Comparison of ENCODE assay signal across 9 cellular contexts in genomic region chr19:42596391-42597071, GRCh38. TPM values are rescaled to one million over a fixed set of nuclear protein-coding genes. Genes with fewer than 3 reads are reported as not detected.
DNase-seq lines count a peak whose midpoint lies in the region; ATAC-seq and TF ChIP-seq lines count a peak whose summit lies in the region.
"Had no signal": no experiment of that assay in that cellular context is flagged by ENCODE, and none has a peak within 500 bp of the region (broad histone marks: within the 10 kb centered on the region; RNA-seq: fewer than 3 reads in every experiment).

No MANE protein-coding gene starts in this region.

- H3K4me1 ChIP-seq in SJCRH30, result no peaks in the 10 kb centered on the region

- no peaks in the 10 kb centered on the region for H3K36me3 Mint-ChIP-seq in activated T-helper 2 cell treated with anti-CD3 and anti-CD28 coated beads, Interferon-gamma antibody, Interleukin-2, Interleukin-4, amounts not matched to agents 10 μg/mL and 5 μg/mL and 100 μg/mL, durations not matched to agents 14 hours and 24 hours and 36 hours (ENCODE audit: low read depth)

- H3K4me1 Mint-ChIP-seq in activated T-helper 2 cell treated with anti-CD3 and anti-CD28 coated beads, Interferon-gamma antibody, Interleukin-2, Interleukin-4, amounts not matched to agents 10 μg/mL and 5 μg/mL and 100 μg/mL, durations not matched to agents 14 hours and 24 hours and 36 hours (ENCODE audit: low read depth), result no peaks in the 10 kb centered on the region

- H3K4me3 Mint-ChIP-seq in activated T-helper 2 cell treated with anti-CD3 and anti-CD28 coated beads, Interferon-gamma antibody, Interleukin-2, Interleukin-4, amounts not matched to agents 10 μg/mL and 5 μg/mL and 100 μg/mL, durations not matched to agents 14 hours and 24 hours and 36 hours (ENCODE audit: low read depth), result no peak overlapping the region

- H3K36me3 ChIP-seq in SJCRH30, result no peaks in the 10 kb centered on the region

- no peak for ATAC-seq in HG02885 (IDR thresholded peaks at IDR 0.05; ENCODE audit: poor library complexity, unreplicated experiment)

- intact Hi-C loops in activated T-helper 2 cell treated with anti-CD3 and anti-CD28 coated beads, Interferon-gamma antibody, Interleukin-2, Interleukin-4, amounts not matched to agents 10 μg/mL and 5 μg/mL and 100 μg/mL, durations not matched to agents 14 hours and 24 hours and 36 hours (cut with micrococcal nuclease), result no loop called here

- H3K4me3 ChIP-seq in SJCRH30 (no peak overlapping the region), astrocyte of the spinal cord (ENCODE audit: low read depth, low read length) (no peak overlapping the region)

- no peaks in the 10 kb centered on the region for H3K27me3 ChIP-seq in SJCRH30

- H3K27me3 Mint-ChIP-seq in activated T-helper 2 cell treated with anti-CD3 and anti-CD28 coated beads, Interferon-gamma antibody, Interleukin-2, Interleukin-4, amounts not matched to agents 10 μg/mL and 5 μg/mL and 100 μg/mL, durations not matched to agents 14 hours and 24 hours and 36 hours (ENCODE audit: low read depth), result peaks cover 8% of the 10 kb centered on the region

- peak; percentile 10 for DNase-seq in ACHN
- peak; percentile 13 to 50 for DNase-seq in SJCRH30
- DNase-seq in astrocyte of the spinal cord (ENCODE audit: low read depth, low spot score), result no peak
- DNase-seq in left kidney (ENCODE audit: low read depth, low spot score), result peak; percentile 53
- peak; percentile 17 for DNase-seq in stimulated activated CD8-positive, alpha-beta memory T cell treated with anti-CD3 and anti-CD28 coated beads, Interleukin-15, amount 100 ng/mL, for 1 hour (ENCODE audit: low read depth)
- no peak for DNase-seq in activated T-helper 2 cell treated with anti-CD3 and anti-CD28 coated beads, Interferon-gamma antibody, Interleukin-2, Interleukin-4, amounts not matched to agents 10 μg/mL and 5 μg/mL and 100 μg/mL, durations not matched to agents 14 hours and 24 hours and 36 hours (ENCODE audit: low spot score)

- H3K27ac ChIP-seq in SJCRH30, result no peak overlapping the region

- in situ Hi-C loops in ACHN (cut with HindIII; ENCODE audit: low pct_ligation_motif_present, low pct_unique_long_range_greater_than_20kb, low sequenced_read_pairs), result no loop called here
- in situ Hi-C loops in astrocyte of the spinal cord (cut with HindIII; ENCODE audit: low sequenced_read_pairs), result no loop called here

- H3K9me3 ChIP-seq in SJCRH30 (replicated peaks), result no peaks in the 10 kb centered on the region

- no peak overlapping the region for H3K27ac Mint-ChIP-seq in activated T-helper 2 cell treated with anti-CD3 and anti-CD28 coated beads, Interferon-gamma antibody, Interleukin-2, Interleukin-4, amounts not matched to agents 10 μg/mL and 5 μg/mL and 100 μg/mL, durations not matched to agents 14 hours and 24 hours and 36 hours

- no peaks in the 10 kb centered on the region for H3K9me3 Mint-ChIP-seq in activated T-helper 2 cell treated with anti-CD3 and anti-CD28 coated beads, Interferon-gamma antibody, Interleukin-2, Interleukin-4, amounts not matched to agents 10 μg/mL and 5 μg/mL and 100 μg/mL, durations not matched to agents 14 hours and 24 hours and 36 hours

- TF ChIP-seq CTCF in GM12873 (IDR thresholded peaks at IDR 0.05; ENCODE audit: insufficient read depth, low read depth, low read length, missing control alignments), result peak; percentile 99
- TF ChIP-seq CTCF in astrocyte of the spinal cord (IDR thresholded peaks at IDR 0.05; ENCODE audit: low read depth, low read length), result peak; percentile 90

RNA-seq across cellular contexts. Expression of gene CEACAM8, which starts 1.8 kb away (rescaled TPM):
- total RNA-seq in SJCRH30 (2014; rRNA removed; shearing (Covaris generic)), result not detected in 2 replicates
- total RNA-seq in activated T-helper 2 cell treated with anti-CD3 and anti-CD28 coated beads, Interferon-gamma antibody, Interleukin-2, Interleukin-4, amounts not matched to agents 10 μg/mL and 5 μg/mL and 100 μg/mL, durations not matched to agents 14 hours and 24 hours and 36 hours, result not detected in 2 replicates
- total RNA-seq: glomerular endothelial cell had no signal

Comparison
In these comparisons a context has a peak if more than half of its experiments do, and no peak if none do; other contexts are left out.
1. DNase-seq: peak in ACHN (single experiment), SJCRH30 (2 of 2), left kidney (single experiment) and stimulated activated CD8-positive, alpha-beta memory T cell treated with anti-CD3 and anti-CD28 coated beads, Interleukin-15, amount 100 ng/mL, for 1 hour (single experiment); none in astrocyte of the spinal cord (single experiment) and activated T-helper 2 cell treated with anti-CD3 and anti-CD28 coated beads, Interferon-gamma antibody, Interleukin-2, Interleukin-4, amounts not matched to agents 10 μg/mL and 5 μg/mL and 100 μg/mL, durations not matched to agents 14 hours and 24 hours and 36 hours (single experiment).